In the genomic region with DNA sequence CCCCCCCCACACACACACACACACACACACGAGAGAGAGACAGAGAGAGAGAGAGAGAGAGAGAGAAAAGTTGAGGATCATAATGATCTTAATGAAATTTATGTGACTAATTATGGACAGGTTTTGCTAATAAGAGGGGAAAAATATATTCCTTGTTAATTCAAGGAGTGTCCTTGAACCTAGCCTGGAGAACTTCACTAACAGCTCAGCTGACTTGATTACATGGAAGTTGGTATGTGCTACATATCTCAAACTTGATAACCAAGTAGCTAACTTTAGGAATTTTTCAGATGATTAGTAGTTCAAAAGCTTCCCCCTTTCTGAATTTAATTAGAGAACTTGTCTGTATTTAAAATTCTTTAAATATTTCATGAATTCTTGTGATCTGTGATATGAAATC, we compare ENCODE assay signal across 1 cellular context.
TF ChIP-seq lines count a peak whose summit lies in the region.

No MANE protein-coding gene starts in this region.

TF ChIP-seq in IMR-90, 13 proteins besides CTCF, POLR2A, EP300 and RAD21:
- TF ChIP-seq, protein P1, sequence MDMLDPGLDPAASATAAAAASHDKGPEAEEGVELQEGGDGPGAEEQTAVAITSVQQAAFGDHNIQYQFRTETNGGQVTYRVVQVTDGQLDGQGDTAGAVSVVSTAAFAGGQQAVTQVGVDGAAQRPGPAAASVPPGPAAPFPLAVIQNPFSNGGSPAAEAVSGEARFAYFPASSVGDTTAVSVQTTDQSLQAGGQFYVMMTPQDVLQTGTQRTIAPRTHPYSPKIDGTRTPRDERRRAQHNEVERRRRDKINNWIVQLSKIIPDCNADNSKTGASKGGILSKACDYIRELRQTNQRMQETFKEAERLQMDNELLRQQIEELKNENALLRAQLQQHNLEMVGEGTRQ (IDR thresholded peaks at IDR 0.05; ENCODE audit: low read depth, low read length): no peak
- TF ChIP-seq RCOR1 (IDR thresholded peaks at IDR 0.05; ENCODE audit: insufficient replicate concordance, low read length) (no peak), BHLHE40 (IDR thresholded peaks at IDR 0.05; ENCODE audit: low read depth, low read length) (no peak), RFX5 (IDR thresholded peaks at IDR 0.05; ENCODE audit: low read depth, low read length) (no peak), MXI1 (IDR thresholded peaks at IDR 0.05; ENCODE audit: borderline replicate concordance, low read depth, low read length) (no peak), ELK1 (IDR thresholded peaks at IDR 0.05; ENCODE audit: borderline replicate concordance, low read depth, low read length) (no peak), MAFK (IDR thresholded peaks at IDR 0.05; ENCODE audit: low read depth, low read length) (no peak), CEBPB (IDR thresholded peaks at IDR 0.05; ENCODE audit: low read depth, low read length) (no peak), SMC3 (IDR thresholded peaks at IDR 0.05; ENCODE audit: low read depth, low read length) (no peak), FOS (IDR thresholded peaks at IDR 0.05; ENCODE audit: low read depth, low read length) (no peak), NFE2L2 (IDR thresholded peaks at IDR 0.05; ENCODE audit: low read depth, low read length) (no peak), MAZ (IDR thresholded peaks at IDR 0.05; ENCODE audit: borderline replicate concordance, low read depth, low read length) (no peak), CHD1 (IDR thresholded peaks at IDR 0.05; ENCODE audit: low read depth, low read length) (no peak)
